18 cellular contexts compared by ENCODE assay signal in genomic region chr5:41787257-41787656, GRCh38.
A peak's percentile ranks its signal among the peaks of the same experiment; 100 is the strongest.
DNase-seq lines count a peak whose midpoint lies in the region; ATAC-seq and TF ChIP-seq lines count a peak whose summit lies in the region.
"Had no signal": no experiment of that assay in that cellular context is flagged by ENCODE, and none has a peak within 500 bp of the region (broad histone marks: within the 10 kb centered on the region; RNA-seq: fewer than 3 reads in every experiment).

No MANE protein-coding gene starts in this region.

- H3K36me3 ChIP-seq in A673 (ENCODE audit: insufficient read depth, low read length, poor library complexity, severe bottlenecking) (no peaks in the 10 kb centered on the region), testis (ENCODE audit: low read depth, missing control alignments) (no peaks in the 10 kb centered on the region)

- POLR2A ChIA-PET in A673 (lab: Charles Lee; ENCODE audit: low non-redundant PET), result no interaction called here

- H3K9me3 ChIP-seq in A673 (ENCODE audit: low read depth, low read length, poor library complexity, severe bottlenecking) (no peaks in the 10 kb centered on the region), testis (no peaks in the 10 kb centered on the region)
- H3K9me3 ChIP-seq: A549, esophagus squamous epithelium, mucosa of descending colon had no signal

- TF ChIP-seq POLR2A in testis (IDR thresholded peaks at IDR 0.05) (no peak), lower leg skin (IDR thresholded peaks at IDR 0.05) (no peak)

- H3K4me3 ChIP-seq in A673 (ENCODE audit: low read depth, low read length, poor library complexity, severe bottlenecking), result no peak overlapping the region
- H3K4me3 ChIP-seq in testis, result no peak overlapping the region
- H3K4me3 ChIP-seq in lower leg skin (ENCODE audit: low read depth, poor library complexity, severe bottlenecking), result no peak overlapping the region
- H3K4me3 ChIP-seq: A549, esophagus squamous epithelium, mucosa of descending colon had no signal

- 77% methylated on average over 2 of the region's 2 CpGs for WGBS in testis, 2 donors
- WGBS in lower leg skin, 2 donors, result 95 to 96% methylated on average over 2 of the region's 2 CpGs

- H3K27me3 ChIP-seq in A673 (replicated peaks; ENCODE audit: insufficient read depth, low read depth, low read length, poor library complexity) (no peaks in the 10 kb centered on the region), testis (no peaks in the 10 kb centered on the region)
- H3K27me3 ChIP-seq: esophagus squamous epithelium had no signal

- CTCF ChIA-PET in A673 (lab: Charles Lee), result no interaction called here

- DNase-seq in A673 (ENCODE audit: low spot score) (peak; percentile 43), RPMI8226 (peak; percentile 73), glomerular visceral epithelial cell (ENCODE audit: extremely low spot score) (peak; percentile 25), testis (no peak), lower leg skin (ENCODE audit: low spot score in 2 of 2) (no peak), Ammon's horn (ENCODE audit: low spot score) (no peak), A172 (ENCODE audit: low spot score) (no peak)
- DNase-seq: activated CD8-positive, alpha-beta memory T cell treated with anti-CD3 and anti-CD28 coated beads, Interleukin-2, amount 50 U/mL, for 4 hours; CD4-positive, alpha-beta T cell; DMS79 treated with DMSO at 0.1 percent for 48 hours; esophagus squamous epithelium; mucosa of descending colon; NCI-H774; nucleus accumbens; trophoblast cell had no signal

- ATAC-seq in GM21529 (IDR thresholded peaks at IDR 0.05; ENCODE audit: unreplicated experiment), result peak; percentile 57
- ATAC-seq: A549; mucosa of descending colon; stimulated activated memory B cell treated with anti-CD40 and anti-IgM and Interleukin-4, amounts not matched to agents 10 μg/mL and 1 μg/mL and 100 μg/mL, for 72 hours had no signal

- intact Hi-C loops in A673 (cut with micrococcal nuclease; ENCODE audit: unreplicated experiment) (no loop called here), testis (cut with DNase I; ENCODE audit: low total_unique reads) (no loop called here), lower leg skin (cut with DNase I; ENCODE audit: low total_unique reads) (no loop called here)

- H3K4me1 ChIP-seq in A673 (ENCODE audit: insufficient read depth, low read length, poor library complexity, severe bottlenecking), result peaks cover 53% of the 10 kb centered on the region
- no peaks in the 10 kb centered on the region for H3K4me1 ChIP-seq in testis

- no TSS peak for BruUV-seq in A673 (replicated peaks; lab: Mats Ljungman, UMichigan)

- H3K27ac ChIP-seq in A673 (ENCODE audit: low read depth, low read length, poor library complexity, severe bottlenecking) (peak overlapping the region; percentile 6), testis (no peak overlapping the region)
- H3K27ac ChIP-seq: A549, esophagus squamous epithelium had no signal

- TF ChIP-seq CTCF in A673 (conservative IDR thresholded peaks at IDR 0.05; ENCODE audit: low read depth, low read length) (no peak), testis (IDR thresholded peaks at IDR 0.05) (no peak), lower leg skin (IDR thresholded peaks at IDR 0.05) (no peak)

Comparison
In these comparisons a context has a peak if more than half of its experiments do, and no peak if none do; other contexts are left out.
1. DNase-seq: peak in A673 (single experiment), RPMI8226 (single experiment) and glomerular visceral epithelial cell (single experiment); none in testis (single experiment), lower leg skin (0 of 2), Ammon's horn (single experiment) and A172 (single experiment).